ENCODE assay signal across 8 cellular contexts in genomic region chr12:54016478-54016964, GRCh38. TPM values are rescaled to one million over a fixed set of nuclear protein-coding genes. Genes with fewer than 3 reads are reported as not detected.
DNase-seq lines count a peak whose midpoint lies in the region; ATAC-seq, FAIRE-seq and TF ChIP-seq lines count a peak whose summit lies in the region.

No MANE protein-coding gene starts in this region.

- no peaks in the 10 kb centered on the region for H3K9me3 ChIP-seq in A549
- H3K9me3 ChIP-seq in iPS-15b (ENCODE audit: control insufficient read depth, insufficient read depth, low read length): no peaks in the 10 kb centered on the region

- no peak for TF ChIP-seq EP300 in A549 (IDR thresholded peaks at IDR 0.05)

- H3K4me3 Mint-ChIP-seq in activated naive CD4-positive, alpha-beta T cell treated with anti-CD3 and anti-CD28 coated beads, Interleukin-2, amount 10 ng/mL, durations not matched to agents 7 days and 5 days: no peak overlapping the region

- ATAC-seq in A549 (peak; percentile 7 to 23; a peak in 4 of 6 replicates), HG02938 (IDR thresholded peaks at IDR 0.05; ENCODE audit: unreplicated experiment) (no peak)

- peak overlapping the region; percentile 96 for H3K4me2 ChIP-seq in A549

- no peak overlapping the region for H3K27ac Mint-ChIP-seq in activated naive CD4-positive, alpha-beta T cell treated with anti-CD3 and anti-CD28 coated beads, Interleukin-2, amount 10 ng/mL, durations not matched to agents 7 days and 5 days

- no peaks in the 10 kb centered on the region for H3K36me3 Mint-ChIP-seq in activated naive CD4-positive, alpha-beta T cell treated with anti-CD3 and anti-CD28 coated beads, Interleukin-2, amount 10 ng/mL, durations not matched to agents 7 days and 5 days

- no peaks in the 10 kb centered on the region for H3K9me3 Mint-ChIP-seq in activated naive CD4-positive, alpha-beta T cell treated with anti-CD3 and anti-CD28 coated beads, Interleukin-2, amount 10 ng/mL, durations not matched to agents 7 days and 5 days

- H3K4me1 Mint-ChIP-seq in activated naive CD4-positive, alpha-beta T cell treated with anti-CD3 and anti-CD28 coated beads, Interleukin-2, amount 10 ng/mL, durations not matched to agents 7 days and 5 days: peaks cover 26% of the 10 kb centered on the region

- H3K36me3 ChIP-seq in iPS-15b (ENCODE audit: control insufficient read depth, insufficient read depth, low read length): no peaks in the 10 kb centered on the region

- POLR2A ChIA-PET in A549 (lab: Yijun Ruan, JAX) (interaction anchor here (0.9 to 2.5 kb wide), 11 partner anchors 11 to 264 kb away, joined by 3 to 26 read pairs (median 9); partner anchors contain the start of genes CBX5, HNRNPA1, HOXC4 and HOXC5), HEK293T (lab: Yijun Ruan, JAX) (interaction anchor here (0.7 to 2.9 kb wide), 20 partner anchors 8 to 178 kb away, joined by 3 to 26 read pairs (median 4); partner anchors contain the start of genes HOXC4, HOXC5, HOXC6 and HOXC8)

- WGBS in A549 (ENCODE audit: missing lambda C conversion rate): 15% methylated on average over 25 of the region's 25 CpGs

- DNase-seq in A549 (ENCODE audit: low read depth in 1 of 2, low spot score in 1 of 2): peak; percentile 78 to 84
- DNase-seq in HEK293T (ENCODE audit: extremely low spot score): peak; percentile 60
- DNase-seq in RPMI7951 (ENCODE audit: low read depth): peak; percentile 90
- DNase-seq in cerebellar nuclear complex (lab: John Stamatoyannopoulos, UW): no peak
- no peak for DNase-seq in activated naive CD4-positive, alpha-beta T cell treated with anti-CD3 and anti-CD28 coated beads, Interleukin-2, amount 10 ng/mL, durations not matched to agents 7 days and 5 days
- DNase-seq in hepatic stellate cell (ENCODE audit: low spot score): no peak

- H3K4me1 ChIP-seq in A549: peaks cover 56% of the 10 kb centered on the region
- H3K4me1 ChIP-seq in iPS-15b (ENCODE audit: control insufficient read depth, insufficient read depth, low read length): no peaks in the 10 kb centered on the region

- peaks cover 100% of the 10 kb centered on the region for H3K27me3 Mint-ChIP-seq in activated naive CD4-positive, alpha-beta T cell treated with anti-CD3 and anti-CD28 coated beads, Interleukin-2, amount 10 ng/mL, durations not matched to agents 7 days and 5 days

- no peak for TF ChIP-seq CTCF in A549 (IDR thresholded peaks at IDR 0.05)

- FAIRE-seq in A549 (lab: Jason Lieb, UNC): no peak

- H3K9ac ChIP-seq in iPS-15b (ENCODE audit: low read depth, low read length): no peak overlapping the region

- peaks cover 96% of the 10 kb centered on the region for H3K27me3 ChIP-seq in iPS-15b (ENCODE audit: control insufficient read depth, insufficient read depth, low read length)

- TF ChIP-seq POLR2A in A549 (IDR thresholded peaks at IDR 0.05; ENCODE audit: low read length): no peak

- CTCF ChIA-PET in A549 (lab: Yijun Ruan, JAX): interaction anchor here (1.1 to 28.7 kb wide), 12 partner anchors 8 to 344 kb away, joined by 3 to 1074 read pairs (median 8); partner anchors contain the start of genes HOXC5, HOXC6, HOXC8 and HOXC9
- CTCF ChIA-PET in HEK293T (lab: Yijun Ruan, JAX): interaction anchor here (0.6 to 2.3 kb wide), 6 partner anchors 10 to 192 kb away, joined by 3 to 13 read pairs (median 4); partner anchors contain the start of gene HOXC10
- CTCF ChIA-PET in activated naive CD4-positive, alpha-beta T cell treated with anti-CD3 and anti-CD28 coated beads, Interleukin-2, amount 10 ng/mL, durations not matched to agents 7 days and 5 days (lab: Charles Lee): interaction anchor here (0.9 to 2.2 kb wide), 6 partner anchors 9 to 202 kb away, joined by 3 to 22 read pairs (median 6); partner anchors contain the start of gene HOXC5

- peak overlapping the region; percentile 96 to 99 for H3K27ac ChIP-seq in A549

- no peak for TF ChIP-seq RAD21 in A549 (conservative IDR thresholded peaks at IDR 0.05 in 1 of 2, IDR thresholded peaks at IDR 0.05 in 1 of 2)

- H3K4me3 ChIP-seq in A549 (peak overlapping the region; percentile 61), iPS-15b (ENCODE audit: low read depth, low read length) (peak overlapping the region; percentile 26)

TF ChIP-seq in A549, 52 proteins besides CTCF, POLR2A, EP300 and RAD21:
- peak in 1 of 2 experiments; percentile 54; a peak in 2 of 5 replicates for TF ChIP-seq JUN (IDR thresholded peaks at IDR 0.05)
- no peak for TF ChIP-seq NR3C1 (IDR thresholded peaks at IDR 0.05)

TF ChIP-seq in HEK293T, 16 proteins besides CTCF, POLR2A, EP300 and RAD21:
- TF ChIP-seq NFRKB (IDR thresholded peaks at IDR 0.05) (no peak), TARDBP (IDR thresholded peaks at IDR 0.05) (no peak), HDGF (IDR thresholded peaks at IDR 0.05; ENCODE audit: borderline replicate concordance) (no peak), SUZ12 (IDR thresholded peaks at IDR 0.05) (no peak), FOXM1 (IDR thresholded peaks at IDR 0.05; ENCODE audit: borderline replicate concordance) (no peak), BHLHE40 (IDR thresholded peaks at IDR 0.05; ENCODE audit: borderline replicate concordance) (no peak), ELF4 (IDR thresholded peaks at IDR 0.05) (no peak), FOXK2 (IDR thresholded peaks at IDR 0.05) (no peak), PKNOX1 (IDR thresholded peaks at IDR 0.05) (peak; percentile 46)

RNA-seq across cellular contexts. Expression of gene HOXC8, which starts 7.7 kb away (rescaled TPM):
- polyA plus RNA-seq in A549 (2011; rRNA removed) (4.1 and 5.4 TPM in 2 replicates), A549 (2017; fragmentation: RNase III; extraction: RNeasy Plus Mini Kit Qiagen cat#74134 plus additional on column Dnase treatment) (5.3 to 5.7 TPM (median 5.4 TPM) in 3 replicates)
- 4.1 and 5.5 TPM in 2 replicates for polyA plus RNA-seq in A549 (2012; cell fraction: cytosol; rRNA removed)
- polyA plus RNA-seq in A549 (2012; cell fraction: nucleus; rRNA removed): 2.0 and 2.4 TPM in 2 replicates
- 1.8 and 2.3 TPM in 2 replicates for polyA minus RNA-seq in A549 (2011; rRNA and poly(A)+ RNA removed)
- total RNA-seq in RPMI7951 (2014; rRNA removed; shearing (Covaris generic)): 0.88 and 1.8 TPM in 2 replicates

RNA-seq across cellular contexts. Expression of gene HOXC6, which starts 11.7 kb away (rescaled TPM):
- polyA plus RNA-seq in A549 (2011; rRNA removed) (3.9 and 5.2 TPM in 2 replicates), A549 (2017; fragmentation: RNase III; extraction: RNeasy Plus Mini Kit Qiagen cat#74134 plus additional on column Dnase treatment) (5.0 to 6.0 TPM (median 5.5 TPM) in 3 replicates)
- polyA plus RNA-seq in A549 (2012; cell fraction: cytosol; rRNA removed): 5.2 and 6.2 TPM in 2 replicates
- polyA plus RNA-seq in A549 (2012; cell fraction: nucleus; rRNA removed): 9.9 and 11.6 TPM in 2 replicates
- polyA minus RNA-seq in A549 (2011; rRNA and poly(A)+ RNA removed): 3.9 and 4.7 TPM in 2 replicates
- total RNA-seq in RPMI7951 (2014; rRNA removed; shearing (Covaris generic)): 0.84 and 1.5 TPM in 2 replicates

RNA-seq across cellular contexts. Expression of gene HOXC5, which starts 16.3 kb away (rescaled TPM):
- polyA plus RNA-seq in A549 (2011; rRNA removed) (0.41 and 0.49 TPM in 2 replicates), A549 (2017; fragmentation: RNase III; extraction: RNeasy Plus Mini Kit Qiagen cat#74134 plus additional on column Dnase treatment) (0.64 to 1.1 TPM (median 0.98 TPM) in 3 replicates)
- 0.83 and 1.1 TPM in 2 replicates for polyA plus RNA-seq in A549 (2012; cell fraction: cytosol; rRNA removed)
- polyA plus RNA-seq in A549 (2012; cell fraction: nucleus; rRNA removed): 1.2 and 1.8 TPM in 2 replicates
- polyA minus RNA-seq in A549 (2011; rRNA and poly(A)+ RNA removed): 0.29 TPM in 1 of 2 replicates, not detected in the other
- total RNA-seq in RPMI7951 (2014; rRNA removed; shearing (Covaris generic)): 0.78 and 2.0 TPM in 2 replicates

RNA-seq across cellular contexts. Expression of gene HOXC9, which starts 16.6 kb away (rescaled TPM):
- 2.3 and 5.2 TPM in 2 replicates for polyA plus RNA-seq in A549 (2011; rRNA removed)
- 5.7 and 8.3 TPM in 2 replicates for polyA plus RNA-seq in A549 (2012; cell fraction: cytosol; rRNA removed)
- 5.1 and 6.8 TPM in 2 replicates for polyA plus RNA-seq in A549 (2012; cell fraction: nucleus; rRNA removed)
- polyA plus RNA-seq in A549 (2017; fragmentation: RNase III; extraction: RNeasy Plus Mini Kit Qiagen cat#74134 plus additional on column Dnase treatment): 5.7 to 6.6 TPM (median 6.2 TPM) in 3 replicates
- polyA minus RNA-seq in A549 (2011; rRNA and poly(A)+ RNA removed): 0.29 and 0.88 TPM in 2 replicates
- 4.3 and 5.9 TPM in 2 replicates for total RNA-seq in RPMI7951 (2014; rRNA removed; shearing (Covaris generic))

RNA-seq across cellular contexts. Expression of gene HOXC10, which starts 31.6 kb away (rescaled TPM):
- polyA plus RNA-seq in A549 (2011; rRNA removed) (2.5 and 2.9 TPM in 2 replicates), A549 (2017; fragmentation: RNase III; extraction: RNeasy Plus Mini Kit Qiagen cat#74134 plus additional on column Dnase treatment) (2.1 to 4.3 TPM (median 3.2 TPM) in 3 replicates)
- polyA plus RNA-seq in A549 (2012; cell fraction: cytosol; rRNA removed): 2.3 and 2.4 TPM in 2 replicates
- 1.7 and 2.0 TPM in 2 replicates for polyA plus RNA-seq in A549 (2012; cell fraction: nucleus; rRNA removed)
- 0.54 and 1.4 TPM in 2 replicates for polyA minus RNA-seq in A549 (2011; rRNA and poly(A)+ RNA removed)
- 4.0 and 5.1 TPM in 2 replicates for total RNA-seq in RPMI7951 (2014; rRNA removed; shearing (Covaris generic))

Comparison
In these comparisons a context has a peak if more than half of its experiments do, and no peak if none do; other contexts are left out.
1. DNase-seq: peak in A549 (2 of 2), HEK293T (single experiment) and RPMI7951 (single experiment); none in cerebellar nuclear complex (0 of 2), activated naive CD4-positive, alpha-beta T cell treated with anti-CD3 and anti-CD28 coated beads, Interleukin-2, amount 10 ng/mL, durations not matched to agents 7 days and 5 days (single experiment) and hepatic stellate cell (single experiment).